ENCODE assay signal across 7 cellular contexts in the genomic region with DNA sequence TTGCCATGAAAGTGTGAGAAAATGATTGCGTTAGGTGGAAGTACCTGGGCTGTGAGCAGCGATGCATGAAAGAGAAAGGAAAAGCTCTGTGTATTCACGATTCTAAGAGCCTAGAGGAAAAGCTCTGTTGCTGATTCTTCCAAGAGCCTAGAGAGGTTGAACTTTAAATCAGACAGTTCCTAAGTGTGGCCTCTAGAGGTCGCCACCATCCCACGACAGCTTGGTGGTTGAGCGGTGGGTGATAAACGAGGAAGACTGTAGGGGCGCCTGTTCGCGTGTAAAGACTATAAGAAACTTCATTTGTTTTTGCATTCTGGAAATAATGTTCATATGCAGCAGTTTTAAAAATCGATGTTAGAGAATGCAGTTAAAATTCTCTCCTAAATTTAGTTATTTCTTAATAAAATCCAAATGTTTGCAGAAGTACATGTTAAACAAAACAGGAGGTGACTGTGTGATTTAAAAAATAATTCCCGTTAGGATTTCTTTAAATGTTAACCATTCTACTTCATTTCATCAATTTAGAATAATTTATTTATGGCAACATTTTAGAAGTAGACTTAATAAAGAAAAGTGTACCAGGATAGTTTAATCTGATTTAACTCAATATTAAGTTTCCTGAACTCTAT.
DNase-seq lines count a peak whose midpoint lies in the region; ATAC-seq and TF ChIP-seq lines count a peak whose summit lies in the region.

No MANE protein-coding gene starts in this region.

- H3K27me3 Mint-ChIP-seq in WTC11 (ENCODE audit: low read depth) (no peaks in the 10 kb centered on the region; the same call in 1 of the 2 replicates), endothelial cell (ENCODE audit: unreplicated experiment) (peaks cover 4% of the 10 kb centered on the region)

- ATAC-seq in WTC11 = peak; percentile 77
- no peak for ATAC-seq in HG02870 (IDR thresholded peaks at IDR 0.05; ENCODE audit: unreplicated experiment)

- CTCF ChIA-PET in WTC11 (lab: Charles Lee) = interaction anchor here (0.6 to 3.4 kb wide), 70 partner anchors 9 to 1066 kb away, joined by 3 to 44 read pairs (median 4); a partner anchor contains a TSS

- peak; percentile 53 for DNase-seq in G401 (ENCODE audit: low spot score)
- DNase-seq in HCEC 1CT = peak; percentile 6
- peak; percentile 18 for DNase-seq in NCI-H2171 (lab: John Stamatoyannopoulos, UW)
- peak; percentile 83 for DNase-seq in WTC11 (ENCODE audit: low spot score)
- peak; percentile 78 for DNase-seq in endothelial cell (ENCODE audit: low spot score)
- peak; percentile 59 for DNase-seq in retina

- H3K4me1 Mint-ChIP-seq in WTC11 (peaks cover 17% of the 10 kb centered on the region), endothelial cell (ENCODE audit: unreplicated experiment) (no peaks in the 10 kb centered on the region)

- no peak overlapping the region for H3K27ac Mint-ChIP-seq in WTC11
- H3K27ac Mint-ChIP-seq in endothelial cell (ENCODE audit: unreplicated experiment) = no peak overlapping the region

- POLR2A ChIA-PET in WTC11 (lab: Charles Lee) = no interaction called here

- H3K36me3 Mint-ChIP-seq in WTC11 (no peaks in the 10 kb centered on the region), endothelial cell (ENCODE audit: low read depth, unreplicated experiment) (no peaks in the 10 kb centered on the region)

- H3K4me3 Mint-ChIP-seq in WTC11 = no peak overlapping the region
- H3K4me3 Mint-ChIP-seq in endothelial cell (ENCODE audit: unreplicated experiment) = no peak overlapping the region

- in situ Hi-C loops in G401 (cut with HindIII; ENCODE audit: low sequenced_read_pairs) = no loop called here

- H3K9me3 Mint-ChIP-seq in WTC11 (no peaks in the 10 kb centered on the region), endothelial cell (ENCODE audit: unreplicated experiment) (no peaks in the 10 kb centered on the region)

- TF ChIP-seq CTCF in WTC11 (IDR thresholded peaks at IDR 0.05) (peak; percentile 90), endothelial cell (IDR thresholded peaks at IDR 0.05; ENCODE audit: unreplicated experiment) (peak; percentile 93)

TF ChIP-seq in WTC11, 78 proteins besides CTCF, POLR2A, EP300 and RAD21:
- TF ChIP-seq, protein P1, sequence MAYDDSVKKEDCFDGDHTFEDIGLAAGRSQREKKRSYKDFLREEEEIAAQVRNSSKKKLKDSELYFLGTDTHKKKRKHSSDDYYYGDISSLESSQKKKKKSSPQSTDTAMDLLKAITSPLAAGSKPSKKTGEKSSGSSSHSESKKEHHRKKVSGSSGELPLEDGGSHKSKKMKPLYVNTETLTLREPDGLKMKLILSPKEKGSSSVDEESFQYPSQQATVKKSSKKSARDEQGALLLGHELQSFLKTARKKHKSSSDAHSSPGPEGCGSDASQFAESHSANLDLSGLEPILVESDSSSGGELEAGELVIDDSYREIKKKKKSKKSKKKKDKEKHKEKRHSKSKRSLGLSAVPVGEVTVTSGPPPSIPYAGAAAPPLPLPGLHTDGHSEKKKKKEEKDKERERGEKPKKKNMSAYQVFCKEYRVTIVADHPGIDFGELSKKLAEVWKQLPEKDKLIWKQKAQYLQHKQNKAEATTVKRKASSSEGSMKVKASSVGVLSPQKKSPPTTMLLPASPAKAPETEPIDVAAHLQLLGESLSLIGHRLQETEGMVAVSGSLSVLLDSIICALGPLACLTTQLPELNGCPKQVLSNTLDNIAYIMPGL (CRISPR knock-in tag; IDR thresholded peaks at IDR 0.05) = no peak
- TF ChIP-seq, protein P2, sequence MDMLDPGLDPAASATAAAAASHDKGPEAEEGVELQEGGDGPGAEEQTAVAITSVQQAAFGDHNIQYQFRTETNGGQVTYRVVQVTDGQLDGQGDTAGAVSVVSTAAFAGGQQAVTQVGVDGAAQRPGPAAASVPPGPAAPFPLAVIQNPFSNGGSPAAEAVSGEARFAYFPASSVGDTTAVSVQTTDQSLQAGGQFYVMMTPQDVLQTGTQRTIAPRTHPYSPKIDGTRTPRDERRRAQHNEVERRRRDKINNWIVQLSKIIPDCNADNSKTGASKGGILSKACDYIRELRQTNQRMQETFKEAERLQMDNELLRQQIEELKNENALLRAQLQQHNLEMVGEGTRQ (CRISPR knock-in tag; IDR thresholded peaks at IDR 0.05) = no peak
- TF ChIP-seq, protein P3, sequence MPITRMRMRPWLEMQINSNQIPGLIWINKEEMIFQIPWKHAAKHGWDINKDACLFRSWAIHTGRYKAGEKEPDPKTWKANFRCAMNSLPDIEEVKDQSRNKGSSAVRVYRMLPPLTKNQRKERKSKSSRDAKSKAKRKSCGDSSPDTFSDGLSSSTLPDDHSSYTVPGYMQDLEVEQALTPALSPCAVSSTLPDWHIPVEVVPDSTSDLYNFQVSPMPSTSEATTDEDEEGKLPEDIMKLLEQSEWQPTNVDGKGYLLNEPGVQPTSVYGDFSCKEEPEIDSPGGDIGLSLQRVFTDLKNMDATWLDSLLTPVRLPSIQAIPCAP (CRISPR knock-in tag; IDR thresholded peaks at IDR 0.05) = no peak
- TF ChIP-seq ZNF416 (CRISPR knock-in tag; IDR thresholded peaks at IDR 0.05) = no peak
- no peak for TF ChIP-seq GTF2I (CRISPR knock-in tag; conservative IDR thresholded peaks at IDR 0.05)
- TF ChIP-seq KAT7 (CRISPR knock-in tag; IDR thresholded peaks at IDR 0.05; ENCODE audit: borderline replicate concordance) = no peak
- TF ChIP-seq, protein P4, sequence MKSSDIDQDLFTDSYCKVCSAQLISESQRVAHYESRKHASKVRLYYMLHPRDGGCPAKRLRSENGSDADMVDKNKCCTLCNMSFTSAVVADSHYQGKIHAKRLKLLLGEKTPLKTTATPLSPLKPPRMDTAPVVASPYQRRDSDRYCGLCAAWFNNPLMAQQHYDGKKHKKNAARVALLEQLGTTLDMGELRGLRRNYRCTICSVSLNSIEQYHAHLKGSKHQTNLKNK (CRISPR knock-in tag; IDR thresholded peaks at IDR 0.05) = no peak
TF ChIP-seq in WTC11: peak in this region for 0.

Comparison
In these comparisons a context has a peak if more than half of its experiments do, and no peak if none do; other contexts are left out.
1. DNase-seq: peak in every context shown above with its lines; median percentile 83 in WTC11; 78 in endothelial cell; 59 in retina; 53 in G401; 18 in NCI-H2171; 6 in HCEC 1CT.